Comparison of ENCODE assay signal across 27 cellular contexts in the genomic region with DNA sequence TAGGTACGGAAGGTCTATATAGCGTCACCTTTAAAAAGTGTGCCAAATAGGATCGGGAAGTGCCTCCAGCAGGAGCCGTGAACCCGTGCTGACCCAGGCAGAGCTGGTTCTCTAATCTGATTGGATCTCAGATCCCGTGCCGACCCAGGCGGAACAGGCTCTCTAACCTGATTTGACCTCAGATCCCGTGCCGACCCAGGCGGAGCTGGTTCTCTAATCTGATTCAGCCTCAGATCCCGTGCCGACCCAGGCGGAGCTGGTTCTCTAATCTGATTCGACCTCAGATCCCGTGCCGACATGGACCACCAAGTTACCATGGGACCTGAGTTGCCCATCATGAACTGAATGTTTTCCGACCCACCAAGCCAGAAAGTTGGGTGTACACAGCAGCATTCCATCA.
"Had no signal": no experiment of that assay in that cellular context is flagged by ENCODE, and none has a peak within 500 bp of the region (broad histone marks: within the 10 kb centered on the region; RNA-seq: fewer than 3 reads in every experiment).

No MANE protein-coding gene starts in this region.

- H3K4me3 ChIP-seq: dorsolateral prefrontal cortex, esophagus muscularis mucosa, gastroesophageal sphincter, heart left ventricle, hepatocyte, left lung, prostate gland, right atrium auricular region, skin epidermis, testis, transverse colon, upper lobe of right lung, uterus had no signal

- H3K9me3 ChIP-seq: prostate gland, right atrium auricular region, testis, upper lobe of right lung, uterus had no signal

- H3K79me2 ChIP-seq: hepatocyte, parathyroid adenoma had no signal

- H3K9ac ChIP-seq: parathyroid adenoma had no signal

- H3K4me1 ChIP-seq: esophagus muscularis mucosa, foreskin keratinocyte, gastroesophageal sphincter, heart left ventricle, left lung, parathyroid adenoma, prostate gland, right atrium auricular region, testis, transverse colon, upper lobe of right lung, uterus had no signal

- H3K4me2 ChIP-seq: hepatocyte had no signal

- H3K36me3 ChIP-seq: esophagus muscularis mucosa, gastroesophageal sphincter, heart left ventricle, left lung, prostate gland, right atrium auricular region, transverse colon, upper lobe of right lung, uterus had no signal

- DNase-seq: central memory CD4-positive, alpha-beta T cell; effector CD4-positive, alpha-beta T cell; foreskin keratinocyte; heart left ventricle; left cardiac atrium; mesendoderm; natural killer cell; occipital lobe; stimulated activated CD4-positive, alpha-beta T cell treated with anti-CD3 and anti-CD28 coated beads, Interleukin-15, amount 100 ng/mL, for 24 hours; stimulated activated CD4-positive, alpha-beta T cell treated with anti-CD3 and anti-CD28 coated beads, Interleukin-2, amount 100 ng/mL, for 48 hours; stimulated activated naive B cell treated with anti-CD40 and anti-IgM and Interleukin-4, amounts not matched to agents 10 μg/mL and 1 μg/mL and 100 μg/mL, for 72 hours; stimulated activated naive CD8-positive, alpha-beta T cell treated with anti-CD3 and anti-CD28 coated beads, Interleukin-15, amount 100 ng/mL, for 72 hours; testis; transverse colon; upper lobe of right lung; uterus had no signal

- H3K27me3 ChIP-seq: esophagus muscularis mucosa, foreskin keratinocyte, gastroesophageal sphincter, heart left ventricle, hepatocyte, left lung, right atrium auricular region, testis, transverse colon, upper lobe of right lung, uterus had no signal

- H3K27ac ChIP-seq: dorsolateral prefrontal cortex, epithelial cell of prostate, esophagus muscularis mucosa, foreskin keratinocyte, gastroesophageal sphincter, heart left ventricle, hepatocyte, left lung, parathyroid adenoma, prostate gland, right atrium auricular region, skin epidermis, testis, transverse colon, upper lobe of right lung, uterus had no signal

- FAIRE-seq: colon had no signal

- H2AFZ ChIP-seq: hepatocyte, parathyroid adenoma had no signal

- ATAC-seq: foreskin keratinocyte; gastroesophageal sphincter; heart left ventricle; left cardiac atrium; left lung; natural killer cell; stimulated activated naive B cell treated with anti-CD40 and anti-IgM and Interleukin-4, amounts not matched to agents 10 μg/mL and 1 μg/mL and 100 μg/mL, for 72 hours; stimulated activated naive CD8-positive, alpha-beta T cell treated with anti-CD3 and anti-CD28 coated beads, Interleukin-15, amount 100 ng/mL, for 72 hours; upper lobe of right lung had no signal
